ENCODE assay signal across 8 cellular contexts in the genomic region with DNA sequence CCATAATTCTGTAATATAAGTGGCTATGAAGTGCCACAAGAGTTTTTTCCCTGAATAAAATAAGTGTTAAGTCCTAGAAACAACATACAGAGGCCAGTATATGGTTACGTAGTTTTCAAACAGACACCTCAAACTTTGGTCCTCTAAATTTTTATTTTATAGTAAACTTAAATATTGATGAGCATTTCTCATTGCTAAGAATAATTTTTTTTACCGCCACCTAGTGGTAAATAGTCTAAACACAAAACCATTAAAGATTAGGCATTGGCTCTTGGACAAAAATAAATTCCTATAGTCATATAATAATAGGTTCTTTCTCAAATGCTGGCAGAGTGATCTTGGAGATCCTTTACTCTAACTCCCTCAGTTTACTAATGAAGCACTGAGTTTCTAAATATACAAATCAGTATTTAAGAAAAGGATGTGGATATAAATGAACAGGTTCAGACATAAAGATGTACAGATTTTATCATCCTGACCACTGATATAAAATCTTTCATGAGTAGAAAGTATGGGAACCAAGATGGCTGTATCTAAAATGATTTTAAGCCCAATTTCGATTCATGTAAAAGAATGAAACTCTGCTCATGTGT.
DNase-seq lines count a peak whose midpoint lies in the region; ATAC-seq, FAIRE-seq and TF ChIP-seq lines count a peak whose summit lies in the region.

No MANE protein-coding gene starts in this region.

- no peaks in the 10 kb centered on the region for H3K9me3 ChIP-seq in Peyer's patch

- H3K27ac ChIP-seq in Peyer's patch (no peak overlapping the region), foreskin keratinocyte (no peak overlapping the region)

- H3K27me3 ChIP-seq in Peyer's patch = no peaks in the 10 kb centered on the region
- H3K27me3 ChIP-seq in foreskin keratinocyte = no peaks in the 10 kb centered on the region

- FAIRE-seq in A204.1 (lab: Jason Lieb, UNC) = peak; percentile 67

- H3K36me3 ChIP-seq in Peyer's patch = no peaks in the 10 kb centered on the region

- TF ChIP-seq CTCF in Peyer's patch (IDR thresholded peaks at IDR 0.05) (peak; percentile 15 to 66 (median 32)), foreskin keratinocyte (conservative IDR thresholded peaks at IDR 0.05) (peak; percentile 60)

- TF ChIP-seq POLR2A in Peyer's patch (IDR thresholded peaks at IDR 0.05) = no peak

- DNase-seq in GM03348 (ENCODE audit: low spot score) (peak; percentile 53), Peyer's patch (no peak), foreskin keratinocyte (no peak), NCI-H774 (lab: John Stamatoyannopoulos, UW) (no peak), activated gamma-delta T cell treated with Interleukin-2 at 50 U/mL for 16 hours (no peak)
- DNase-seq in activated T-cell treated with anti-CD3 and anti-CD28 coated beads, Interleukin-2, amount 50 U/mL, for 48 hours = no peak
- DNase-seq in activated effector memory CD4-positive, alpha-beta T cell treated with Interleukin-2 at 50 U/mL for 16 hours = no peak

- H3K4me1 ChIP-seq in Peyer's patch (no peaks in the 10 kb centered on the region), foreskin keratinocyte (no peaks in the 10 kb centered on the region)

- no peak overlapping the region for H3K4me3 ChIP-seq in Peyer's patch

- no peak for ATAC-seq in foreskin keratinocyte
